ENCODE assay signal across 24 cellular contexts in the genomic region with DNA sequence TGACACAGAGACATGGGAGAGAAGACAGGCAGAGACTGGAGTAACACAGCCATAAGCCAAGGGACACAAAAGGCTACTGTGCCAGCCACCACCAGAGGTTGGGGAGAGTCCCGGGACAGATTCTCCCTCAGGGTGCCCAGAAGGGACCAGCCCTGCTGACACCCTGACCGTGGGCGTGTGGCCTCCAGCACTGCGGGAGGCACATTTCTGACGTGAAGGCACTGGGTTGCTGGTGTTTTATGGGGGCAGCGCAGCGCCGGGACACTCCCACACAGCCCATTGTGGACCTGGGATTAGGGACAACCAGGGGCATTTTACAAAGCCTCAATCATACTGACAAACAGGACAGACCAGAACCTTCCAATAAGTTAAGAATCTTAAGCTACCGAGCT.
"Had no signal": no experiment of that assay in that cellular context is flagged by ENCODE, and none has a peak within 500 bp of the region (broad histone marks: within the 10 kb centered on the region; RNA-seq: fewer than 3 reads in every experiment).

No MANE protein-coding gene starts in this region.

- H3K27ac Mint-ChIP-seq: mesothelial cell of epicardium; naive B cell; natural killer cell treated with Interleukin-12 subunit alpha and Interleukin-12 subunit beta and Interleukin-15 and Interleukin-18, amount 100 ng/mL, for 72 hours; stimulated activated memory B cell treated with anti-CD40 and anti-IgM and Interleukin-4, amounts not matched to agents 10 μg/mL and 1 μg/mL and 100 μg/mL, for 72 hours had no signal

- H3K27me3 ChIP-seq: ovary, right atrium auricular region, sigmoid colon, testis, tibial artery, upper lobe of left lung, uterus had no signal

- H3K4me1 Mint-ChIP-seq: mesothelial cell of epicardium; stimulated activated memory B cell treated with anti-CD40 and anti-IgM and Interleukin-4, amounts not matched to agents 10 μg/mL and 1 μg/mL and 100 μg/mL, for 72 hours had no signal

- H3K9me3 Mint-ChIP-seq: effector memory CD8-positive, alpha-beta T cell; mesothelial cell of epicardium; naive B cell; natural killer cell treated with Interleukin-12 subunit alpha and Interleukin-12 subunit beta and Interleukin-15 and Interleukin-18, amount 100 ng/mL, for 72 hours; stimulated activated memory B cell treated with anti-CD40 and anti-IgM and Interleukin-4, amounts not matched to agents 10 μg/mL and 1 μg/mL and 100 μg/mL, for 72 hours had no signal

- ATAC-seq: effector memory CD8-positive, alpha-beta T cell; left lobe of liver; mucosa of descending colon; stimulated activated memory B cell treated with anti-CD40 and anti-IgM and Interleukin-4, amounts not matched to agents 10 μg/mL and 1 μg/mL and 100 μg/mL, for 72 hours; stimulated activated naive CD8-positive, alpha-beta T cell treated with anti-CD3 and anti-CD28 coated beads, Interleukin-15, Interleukin-2, amounts not matched to agents 100 U/mL and 50 U/mL, for 24 hours had no signal

- H3K9me3 ChIP-seq: mucosa of descending colon, ovary, prostate gland, right atrium auricular region, sigmoid colon, testis, tibial artery, upper lobe of left lung, uterus had no signal

- DNase-seq: cerebellar nuclear complex; cortex of kidney; effector memory CD8-positive, alpha-beta T cell; head of caudate nucleus; mesenchymal stem cell; mucosa of descending colon; naive B cell; nucleus accumbens; ovary; sigmoid colon; stimulated activated CD4-positive, alpha-beta T cell treated with anti-CD3 and anti-CD28 coated beads, Interleukin-4, amount 100 ng/mL, for 4 hours; stimulated activated naive CD8-positive, alpha-beta T cell treated with anti-CD3 and anti-CD28 coated beads, Interleukin-15, Interleukin-2, amounts not matched to agents 100 U/mL and 50 U/mL, for 24 hours; substantia nigra; testis; tibial artery; upper lobe of left lung; uterus had no signal

- H3K4me3 ChIP-seq: lung, mucosa of descending colon, ovary, prostate gland, right atrium auricular region, sigmoid colon, testis, tibial artery, upper lobe of left lung, uterus had no signal

- H3K36me3 ChIP-seq: ovary, prostate gland, uterus had no signal

- H3K4me3 Mint-ChIP-seq: effector memory CD8-positive, alpha-beta T cell; mesothelial cell of epicardium; naive B cell; natural killer cell treated with Interleukin-12 subunit alpha and Interleukin-12 subunit beta and Interleukin-15 and Interleukin-18, amount 100 ng/mL, for 72 hours; stimulated activated memory B cell treated with anti-CD40 and anti-IgM and Interleukin-4, amounts not matched to agents 10 μg/mL and 1 μg/mL and 100 μg/mL, for 72 hours had no signal

- H3K27me3 Mint-ChIP-seq: effector memory CD8-positive, alpha-beta T cell; naive B cell; natural killer cell treated with Interleukin-12 subunit alpha and Interleukin-12 subunit beta and Interleukin-15 and Interleukin-18, amount 100 ng/mL, for 72 hours; stimulated activated memory B cell treated with anti-CD40 and anti-IgM and Interleukin-4, amounts not matched to agents 10 μg/mL and 1 μg/mL and 100 μg/mL, for 72 hours had no signal

- H3K4me1 ChIP-seq: prostate gland, right atrium auricular region, sigmoid colon, testis, tibial artery, upper lobe of left lung, uterus had no signal

- H3K27ac ChIP-seq: ovary, prostate gland, right atrium auricular region, sigmoid colon, testis, tibial artery, upper lobe of left lung, uterus had no signal
